Comparison of ENCODE assay signal across 20 cellular contexts in the genomic region with DNA sequence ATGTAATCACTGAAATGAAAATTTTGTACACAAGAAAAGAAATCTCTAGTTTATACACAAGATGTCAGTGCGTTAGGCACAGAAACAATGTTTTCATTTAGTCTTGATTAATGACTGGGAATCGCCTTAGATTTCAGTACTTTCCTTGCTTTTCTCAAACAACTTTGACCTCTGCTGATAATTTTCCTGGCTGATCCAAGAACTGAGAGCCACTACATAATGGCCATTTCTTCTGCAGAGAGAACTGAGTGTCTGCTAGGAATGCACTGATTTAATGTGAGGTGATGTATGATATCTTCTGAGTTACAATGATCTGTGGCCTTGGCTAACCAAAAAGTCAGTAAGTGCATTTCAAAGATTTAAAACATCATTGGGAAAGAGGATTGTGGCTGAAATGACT.
"Had no signal": no experiment of that assay in that cellular context is flagged by ENCODE, and none has a peak within 500 bp of the region (broad histone marks: within the 10 kb centered on the region; RNA-seq: fewer than 3 reads in every experiment).

No MANE protein-coding gene starts in this region.

- H3K9me3 ChIP-seq: prostate gland had no signal

- H3K27ac ChIP-seq: brain microvascular endothelial cell, prostate gland, skin epidermis, tibial nerve, WERI-Rb-1 had no signal

- H3K36me3 ChIP-seq: brain microvascular endothelial cell, prostate gland, tibial nerve, WERI-Rb-1 had no signal

- FAIRE-seq: colon had no signal

- DNase-seq: activated CD4-positive, alpha-beta memory T cell treated with anti-CD3 and anti-CD28 coated beads for 36 hours; activated CD4-positive, alpha-beta T cell treated with anti-CD3 and anti-CD28 coated beads for 36 hours; activated naive CD4-positive, alpha-beta T cell; activated naive CD8-positive, alpha-beta T cell treated with anti-CD3 and anti-CD28 coated beads, Interleukin-2, amount 10 ng/mL, durations not matched to agents 7 days and 5 days; activated T-cell treated with anti-CD3 and anti-CD28 coated beads for 4 hours; anterior cingulate cortex; brain microvascular endothelial cell; central memory CD4-positive, alpha-beta T cell; endodermal cell; islet precursor cell; left colon; mesendoderm; naive thymus-derived CD8-positive, alpha-beta T cell; stimulated activated naive CD8-positive, alpha-beta T cell treated with anti-CD3 and anti-CD28 coated beads, Interleukin-15, Interleukin-2, amounts not matched to agents 100 U/mL and 50 U/mL, for 24 hours; substantia nigra; WERI-Rb-1 had no signal

- H3K4me3 ChIP-seq: prostate gland, skin epidermis, tibial nerve had no signal

- H3K4me1 ChIP-seq: prostate gland had no signal

- ATAC-seq: activated CD4-positive, alpha-beta T cell treated with anti-CD3 and anti-CD28 coated beads for 36 hours; left colon; naive thymus-derived CD8-positive, alpha-beta T cell; stimulated activated naive CD8-positive, alpha-beta T cell treated with anti-CD3 and anti-CD28 coated beads, Interleukin-15, Interleukin-2, amounts not matched to agents 100 U/mL and 50 U/mL, for 24 hours had no signal

- H3K27me3 ChIP-seq: brain microvascular endothelial cell, tibial nerve had no signal
